Comparison of ENCODE assay signal across 9 cellular contexts in genomic region chr19:7497292-7497691, GRCh38. TPM values are rescaled to one million over a fixed set of nuclear protein-coding genes. Genes with fewer than 3 reads are reported as not detected.
DNase-seq lines count a peak whose midpoint lies in the region; FAIRE-seq and TF ChIP-seq lines count a peak whose summit lies in the region.
"Had no signal": no experiment of that assay in that cellular context is flagged by ENCODE, and none has a peak within 500 bp of the region (broad histone marks: within the 10 kb centered on the region; RNA-seq: fewer than 3 reads in every experiment).

No MANE protein-coding gene starts in this region.

- no peak overlapping the region for H3K4me3 Mint-ChIP-seq in astrocyte (ENCODE audit: unreplicated experiment)
- H3K4me3 Mint-ChIP-seq in activated naive CD4-positive, alpha-beta T cell treated with anti-CD3 and anti-CD28 coated beads, Interleukin-2, amount 10 ng/mL, durations not matched to agents 7 days and 5 days: no peak overlapping the region
- H3K4me3 Mint-ChIP-seq: brain had no signal

- H3K9me3 Mint-ChIP-seq in astrocyte (ENCODE audit: unreplicated experiment): no peaks in the 10 kb centered on the region
- H3K9me3 Mint-ChIP-seq in activated naive CD4-positive, alpha-beta T cell treated with anti-CD3 and anti-CD28 coated beads, Interleukin-2, amount 10 ng/mL, durations not matched to agents 7 days and 5 days: no peaks in the 10 kb centered on the region

- H3K9me3 ChIP-seq in DOHH2 (ENCODE audit: control insufficient read depth, insufficient read depth, low read length): no peaks in the 10 kb centered on the region
- no peaks in the 10 kb centered on the region for H3K9me3 ChIP-seq in astrocyte (ENCODE audit: insufficient read depth, low read depth, low read length)
- H3K9me3 ChIP-seq in uterus: no peaks in the 10 kb centered on the region

- intact Hi-C loops in uterus (cut with DNase I; ENCODE audit: low total_unique reads): no loop called here

- peaks cover 5% of the 10 kb centered on the region for H3K27me3 ChIP-seq in DOHH2 (ENCODE audit: control insufficient read depth, low read length)
- H3K27me3 ChIP-seq in astrocyte (ENCODE audit: insufficient read depth, low read length): no peaks in the 10 kb centered on the region
- no peaks in the 10 kb centered on the region for H3K27me3 ChIP-seq in uterus

- peaks cover 46% of the 10 kb centered on the region for H3K27me3 Mint-ChIP-seq in astrocyte (ENCODE audit: low read depth, unreplicated experiment)
- peaks cover 68% of the 10 kb centered on the region for H3K27me3 Mint-ChIP-seq in activated naive CD4-positive, alpha-beta T cell treated with anti-CD3 and anti-CD28 coated beads, Interleukin-2, amount 10 ng/mL, durations not matched to agents 7 days and 5 days

- peak; percentile 39 to 56 for DNase-seq in Kasumi-1 (lab: John Stamatoyannopoulos, UW)
- DNase-seq in astrocyte (ENCODE audit: low read depth): no peak
- peak; percentile 30 for DNase-seq in midbrain (lab: John Stamatoyannopoulos, UW)
- DNase-seq in activated naive CD4-positive, alpha-beta T cell treated with anti-CD3 and anti-CD28 coated beads, Interleukin-2, amount 10 ng/mL, durations not matched to agents 7 days and 5 days: no peak
- DNase-seq in NK-92 treated with Interleukin-12 subunit alpha and Interleukin-12 subunit beta, amount 100 ng/mL, for 24 hours (lab: John Stamatoyannopoulos, UW): no peak
- no peak for DNase-seq in NCI-H1694 (lab: John Stamatoyannopoulos, UW)
- no peak for DNase-seq in uterus

- no peaks in the 10 kb centered on the region for H3K36me3 Mint-ChIP-seq in astrocyte (ENCODE audit: low read depth, unreplicated experiment)
- H3K36me3 Mint-ChIP-seq in activated naive CD4-positive, alpha-beta T cell treated with anti-CD3 and anti-CD28 coated beads, Interleukin-2, amount 10 ng/mL, durations not matched to agents 7 days and 5 days: no peaks in the 10 kb centered on the region
- H3K36me3 Mint-ChIP-seq: brain had no signal

- TF ChIP-seq CTCF in DOHH2 (IDR thresholded peaks at IDR 0.05; ENCODE audit: low read depth, low read length, poor library complexity, severe bottlenecking) (peak; percentile 46), astrocyte (IDR thresholded peaks at IDR 0.05; ENCODE audit: insufficient read depth, low read depth, low read length) (peak; percentile 40), uterus (IDR thresholded peaks at IDR 0.05) (no peak)

- H3K4me2 ChIP-seq in DOHH2 (ENCODE audit: low read length): no peak overlapping the region
- no peak overlapping the region for H3K4me2 ChIP-seq in astrocyte (ENCODE audit: low read length)

- no peaks in the 10 kb centered on the region for H3K9me2 ChIP-seq in DOHH2 (replicated peaks; ENCODE audit: control insufficient read depth, low read length)

- no peak overlapping the region for H3K4me3 ChIP-seq in DOHH2 (ENCODE audit: low read length)
- no peak overlapping the region for H3K4me3 ChIP-seq in astrocyte (ENCODE audit: insufficient read depth, low read depth, low read length)
- H3K4me3 ChIP-seq in uterus: no peak overlapping the region

- H3K79me2 ChIP-seq in DOHH2 (ENCODE audit: control insufficient read depth, low read length) (no peaks in the 10 kb centered on the region), astrocyte (ENCODE audit: insufficient read depth, low read length) (no peaks in the 10 kb centered on the region)

- H2AFZ ChIP-seq in astrocyte (ENCODE audit: low read depth, low read length): no peak overlapping the region

- H3K4me1 Mint-ChIP-seq in astrocyte (ENCODE audit: low read depth, unreplicated experiment): peaks cover 1% of the 10 kb centered on the region
- H3K4me1 Mint-ChIP-seq in activated naive CD4-positive, alpha-beta T cell treated with anti-CD3 and anti-CD28 coated beads, Interleukin-2, amount 10 ng/mL, durations not matched to agents 7 days and 5 days: peaks cover 11% of the 10 kb centered on the region

- H3K27ac ChIP-seq in DOHH2 (ENCODE audit: low read depth, low read length): no peak overlapping the region
- H3K27ac ChIP-seq in astrocyte (ENCODE audit: low read depth, low read length): no peak overlapping the region
- no peak overlapping the region for H3K27ac ChIP-seq in uterus

- no peaks in the 10 kb centered on the region for H3F3A ChIP-seq in DOHH2 (ENCODE audit: control insufficient read depth, insufficient read depth)

- H3K36me3 ChIP-seq in DOHH2 (ENCODE audit: control insufficient read depth, low read length) (no peaks in the 10 kb centered on the region), astrocyte (ENCODE audit: insufficient read depth, low read length) (no peaks in the 10 kb centered on the region), uterus (no peaks in the 10 kb centered on the region)

- H3K27ac Mint-ChIP-seq in astrocyte (ENCODE audit: unreplicated experiment): no peak overlapping the region
- H3K27ac Mint-ChIP-seq in activated naive CD4-positive, alpha-beta T cell treated with anti-CD3 and anti-CD28 coated beads, Interleukin-2, amount 10 ng/mL, durations not matched to agents 7 days and 5 days: no peak overlapping the region

- no peak for TF ChIP-seq POLR2A in uterus (IDR thresholded peaks at IDR 0.05)

- H4K20me1 ChIP-seq in DOHH2 (ENCODE audit: control insufficient read depth, insufficient read depth, low read depth, low read length): no peaks in the 10 kb centered on the region
- no peaks in the 10 kb centered on the region for H4K20me1 ChIP-seq in astrocyte (ENCODE audit: insufficient read depth, low read length)

- CTCF ChIA-PET in activated naive CD4-positive, alpha-beta T cell treated with anti-CD3 and anti-CD28 coated beads, Interleukin-2, amount 10 ng/mL, durations not matched to agents 7 days and 5 days (lab: Charles Lee): interaction anchor here (1.4 kb wide), 1 partner anchor 16 kb away, joined by 3 read pairs; no protein-coding TSS in a partner anchor

- H3K4me1 ChIP-seq in DOHH2 (ENCODE audit: control insufficient read depth, low read length): no peaks in the 10 kb centered on the region
- no peaks in the 10 kb centered on the region for H3K4me1 ChIP-seq in astrocyte (ENCODE audit: insufficient read depth, low read length)
- H3K4me1 ChIP-seq in uterus: peaks cover 0 to 8% of the 10 kb centered on the region in 2 donors

- no peak overlapping the region for H3K9ac ChIP-seq in astrocyte (ENCODE audit: low read length)

- no peak for FAIRE-seq in astrocyte (lab: Jason Lieb, UNC)

RNA-seq across cellular contexts. Expression of gene PEX11G, which starts 8.5 kb away (rescaled TPM):
- total RNA-seq in astrocyte (1.7 and 2.2 TPM in 2 replicates), uterus (1 to 10 TPM in 2 of 4 donors, not detected in 2; 2.1 to 3.0 TPM)

RNA-seq across cellular contexts. Expression of gene ZNF358, which starts 18.6 kb away (rescaled TPM):
- 39.8 and 41.1 TPM in 2 replicates for total RNA-seq in astrocyte
- total RNA-seq in uterus: 10 to 100 TPM; 19.1 to 69.1 (median 33.8) TPM

RNA-seq across cellular contexts. Expression of gene MCOLN1, which starts 25.1 kb away (rescaled TPM):
- 26.2 and 27.5 TPM in 2 replicates for total RNA-seq in astrocyte
- 10 to 100 TPM in 1 of 4 donors, 1 to 10 TPM in 3; 5.6 to 24.7 (median 8.0) TPM for total RNA-seq in uterus

RNA-seq across cellular contexts. Expression of gene PNPLA6, which starts 38.2 kb away (rescaled TPM):
- total RNA-seq in astrocyte (81.9 and 90.2 TPM in 2 replicates), uterus (100 to 1,000 TPM in 1 of 4 donors, 10 to 100 TPM in 3; 26.4 to 113 (median 40.4) TPM)

Comparison
In these comparisons a context has a peak if more than half of its experiments do, and no peak if none do; other contexts are left out.
1. CTCF ChIP-seq: peak in DOHH2 (single experiment) and astrocyte (single experiment); none in uterus (0 of 4).
2. DNase-seq: peak in Kasumi-1 (2 of 2) and midbrain (single experiment); none in astrocyte (single experiment), activated naive CD4-positive, alpha-beta T cell treated with anti-CD3 and anti-CD28 coated beads, Interleukin-2, amount 10 ng/mL, durations not matched to agents 7 days and 5 days (single experiment), NK-92 treated with Interleukin-12 subunit alpha and Interleukin-12 subunit beta, amount 100 ng/mL, for 24 hours (single experiment), NCI-H1694 (single experiment) and uterus (0 of 2).